8 cellular contexts compared by ENCODE assay signal in the genomic region with DNA sequence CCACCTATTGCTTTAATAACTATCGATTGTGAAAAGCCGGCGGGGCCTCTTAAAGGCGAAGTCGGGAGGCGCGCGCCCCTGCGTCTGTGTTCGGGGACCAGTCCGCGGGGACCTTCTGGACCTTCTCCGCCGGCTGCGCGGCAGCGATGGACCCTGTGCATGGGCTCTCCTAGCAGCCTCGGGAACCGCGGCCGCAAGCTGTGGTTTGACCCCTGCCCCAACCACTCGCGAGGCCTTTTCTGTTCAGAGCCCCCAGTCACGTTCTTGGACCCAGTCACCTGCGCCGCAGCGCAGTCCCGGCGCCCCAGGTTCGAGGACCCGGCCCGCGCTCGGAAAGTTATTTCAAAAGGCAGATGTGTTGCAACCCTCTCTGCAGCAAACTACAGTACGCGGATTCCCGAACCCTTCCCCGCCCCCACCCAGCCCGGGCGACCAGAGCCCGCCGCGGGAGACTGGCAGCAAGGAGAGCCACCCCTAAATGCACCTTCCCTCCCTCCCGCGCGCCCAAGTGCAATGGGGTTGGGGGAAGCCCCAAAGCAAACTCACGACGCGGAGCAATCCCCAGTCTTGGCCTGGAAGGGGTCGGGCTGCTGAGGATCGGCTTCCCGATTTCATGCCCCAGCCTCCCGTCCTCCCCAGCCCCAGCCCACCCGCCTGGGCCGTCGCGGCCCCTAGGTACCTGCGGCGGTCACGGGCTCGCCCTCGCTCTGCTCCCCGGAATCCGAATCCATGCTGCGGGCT. TPM values are rescaled to one million over a fixed set of nuclear protein-coding genes. Genes with fewer than 3 reads are reported as not detected.
DNase-seq lines count a peak whose midpoint lies in the region; ATAC-seq, FAIRE-seq and TF ChIP-seq lines count a peak whose summit lies in the region.

No MANE protein-coding gene starts in this region.

- H3K4me1 Mint-ChIP-seq in nephron progenitor cell: peaks cover 12% of the 10 kb centered on the region

- no peak for TF ChIP-seq POLR2A in GM12891 (IDR thresholded peaks at IDR 0.05; ENCODE audit: low read depth, low read length)
- TF ChIP-seq POLR2A in Peyer's patch (IDR thresholded peaks at IDR 0.05): no peak

- H3K27ac Mint-ChIP-seq in nephron progenitor cell: no peak overlapping the region

- DNase-seq in GM12891 (ENCODE audit: insufficient read length, low spot score) (peak; percentile 42), Peyer's patch (no peak), fibroblast of gingiva (ENCODE audit: low read depth) (peak; percentile 53), nephron progenitor cell (peak; percentile 46), GM19240 (ENCODE audit: insufficient read length, low spot score) (no peak), cerebellar nuclear complex (lab: John Stamatoyannopoulos, UW) (no peak), T-helper 9 cell (no peak)

- no peaks in the 10 kb centered on the region for H3K9me3 ChIP-seq in Peyer's patch

- peaks cover 82% of the 10 kb centered on the region for H3K27me3 Mint-ChIP-seq in nephron progenitor cell (ENCODE audit: low read depth, poor library complexity)

- peak overlapping the region; percentile 83 for H3K4me3 Mint-ChIP-seq in nephron progenitor cell

- ATAC-seq in GM21515 (IDR thresholded peaks at IDR 0.05; ENCODE audit: unreplicated experiment): no peak

- TF ChIP-seq CTCF in Peyer's patch (IDR thresholded peaks at IDR 0.05) (no peak), nephron progenitor cell (IDR thresholded peaks at IDR 0.05) (no peak)

- no peaks in the 10 kb centered on the region for H3K27me3 ChIP-seq in Peyer's patch

- peak overlapping the region; percentile 20 to 58 (median 39) for H3K4me3 ChIP-seq in Peyer's patch

- H3K36me3 Mint-ChIP-seq in nephron progenitor cell (ENCODE audit: low read depth): no peaks in the 10 kb centered on the region

- peaks cover 0 to 22% (median 4%) of the 10 kb centered on the region in 4 donors for H3K4me1 ChIP-seq in Peyer's patch

- no peaks in the 10 kb centered on the region for H3K36me3 ChIP-seq in Peyer's patch

- no peak for FAIRE-seq in GM12891 (lab: Jason Lieb, UNC)

- peak overlapping the region; percentile 22 to 62 (median 56) for H3K27ac ChIP-seq in Peyer's patch

- no peaks in the 10 kb centered on the region for H3K9me3 Mint-ChIP-seq in nephron progenitor cell

TF ChIP-seq in GM12891, 5 proteins besides CTCF, POLR2A, EP300 and RAD21:
- no peak for TF ChIP-seq POLR2AphosphoS5 (IDR thresholded peaks at IDR 0.05; ENCODE audit: low read depth, low read length)
- TF ChIP-seq TAF1 (IDR thresholded peaks at IDR 0.05; ENCODE audit: low read depth, low read length): no peak
- TF ChIP-seq SPI1 (IDR thresholded peaks at IDR 0.05; ENCODE audit: low read depth, low read length): no peak
- no peak for TF ChIP-seq POU2F2 (IDR thresholded peaks at IDR 0.05; ENCODE audit: low read depth, low read length)
- TF ChIP-seq PAX5 (IDR thresholded peaks at IDR 0.05; ENCODE audit: insufficient read depth, low read length, severe bottlenecking): no peak

RNA-seq across cellular contexts. Expression of a gene that starts 0.7 kb away (rescaled TPM):
- polyA plus RNA-seq in GM12891 (2012; ENCODE audit: low read depth, missing spikeins): 0.08 TPM
- 1 to 10 TPM; 3.2 to 5.8 (median 4.0) TPM for total RNA-seq in Peyer's patch

Comparison
In these comparisons a context has a peak if more than half of its experiments do, and no peak if none do; other contexts are left out.
1. DNase-seq: peak in GM12891 (single experiment), fibroblast of gingiva (single experiment) and nephron progenitor cell (single experiment); none in Peyer's patch (0 of 3), GM19240 (single experiment), cerebellar nuclear complex (0 of 2) and T-helper 9 cell (single experiment).